In genomic region chr6:27604986-27605385, GRCh38 we compare ENCODE assay signal across 9 cellular contexts.
A peak's percentile ranks its signal among the peaks of the same experiment; 100 is the strongest.
DNase-seq lines count a peak whose midpoint lies in the region; ATAC-seq, FAIRE-seq and TF ChIP-seq lines count a peak whose summit lies in the region.
"Had no signal": no experiment of that assay in that cellular context is flagged by ENCODE, and none has a peak within 500 bp of the region (broad histone marks: within the 10 kb centered on the region; RNA-seq: fewer than 3 reads in every experiment).

No MANE protein-coding gene starts in this region.

- DNase-seq in cardiac muscle cell (ENCODE audit: low read depth in 1 of 2, low spot score in 1 of 2) (peak in 1 of 2 donors; percentile 22), cardiac septum (ENCODE audit: low spot score) (no peak), fibroblast of the aortic adventitia (ENCODE audit: low read depth) (no peak), urothelium cell line (ENCODE audit: low spot score) (peak; percentile 40), caudate nucleus (lab: John Stamatoyannopoulos, UW) (no peak), body of pancreas (no peak), AG08396 (ENCODE audit: low spot score) (no peak)
- DNase-seq: DMS153 had no signal

- H3K4me3 ChIP-seq in cardiac muscle cell (peak overlapping the region; percentile 52), fibroblast of the aortic adventitia (ENCODE audit: low read depth, low read length) (peak overlapping the region; percentile 54), body of pancreas (no peak overlapping the region)

- peaks cover 28% of the 10 kb centered on the region for H3K27me3 ChIP-seq in cardiac muscle cell
- peaks cover 0 to 23% of the 10 kb centered on the region in 2 donors for H3K27me3 ChIP-seq in body of pancreas

- peak; percentile 15; the same call in 2 of the 3 replicates for ATAC-seq in SK-N-SH treated with all-trans-retinoic acid at 6 μM for 48 hours
- ATAC-seq in body of pancreas = no peak

- H3K9me3 ChIP-seq in cardiac muscle cell (ENCODE audit: low read depth) (no peaks in the 10 kb centered on the region), body of pancreas (peaks cover 0 to 4% (median 0%) of the 10 kb centered on the region in 3 donors)

- H3K4me1 ChIP-seq in cardiac muscle cell (ENCODE audit: low read depth) (no peaks in the 10 kb centered on the region), body of pancreas (peaks cover 4% of the 10 kb centered on the region)

- H3K36me3 ChIP-seq in cardiac muscle cell = no peaks in the 10 kb centered on the region
- no peaks in the 10 kb centered on the region for H3K36me3 ChIP-seq in body of pancreas (replicated peaks in 1 of 2; ENCODE audit: insufficient read depth in 1 of 2, low read depth in 2 of 2)

- intact Hi-C loops in cardiac septum (cut with DNase I) = no loop called here
- intact Hi-C loops in body of pancreas (cut with DNase I) = no loop called here

- no peak for TF ChIP-seq POLR2A in body of pancreas (IDR thresholded peaks at IDR 0.05)

- WGBS in body of pancreas, 2 donors = 3 to 5% methylated on average over 13 of the region's 13 CpGs

- TF ChIP-seq CTCF in cardiac muscle cell (IDR thresholded peaks at IDR 0.05; ENCODE audit: low read depth, low read length) (no peak), fibroblast of the aortic adventitia (IDR thresholded peaks at IDR 0.05; ENCODE audit: insufficient read depth, low read length) (no peak), body of pancreas (IDR thresholded peaks at IDR 0.05) (no peak)

- H3K27ac ChIP-seq in cardiac muscle cell (no peak overlapping the region), caudate nucleus (ENCODE audit: low read depth, low read length) (no peak overlapping the region), body of pancreas (no peak overlapping the region)

- no peak for FAIRE-seq in urothelium cell line (lab: Jason Lieb, UNC)

TF ChIP-seq in SK-N-SH treated with all-trans-retinoic acid at 6 μM for 48 hours, 23 proteins besides CTCF, POLR2A, EP300 and RAD21:
- TF ChIP-seq CREB5 (CRISPR knock-in tag; IDR thresholded peaks at IDR 0.05; ENCODE audit: low read depth) (no peak), ZNF8 (CRISPR knock-in tag; IDR thresholded peaks at IDR 0.05) (no peak), ZNF565 (CRISPR knock-in tag; conservative IDR thresholded peaks at IDR 0.05; ENCODE audit: low read depth) (no peak), ZNF70 (CRISPR knock-in tag; IDR thresholded peaks at IDR 0.05) (no peak), TOX (CRISPR knock-in tag; IDR thresholded peaks at IDR 0.05; ENCODE audit: borderline replicate concordance) (no peak), CSRNP3 (CRISPR knock-in tag; IDR thresholded peaks at IDR 0.05) (no peak), ZFP3 (CRISPR knock-in tag; IDR thresholded peaks at IDR 0.05) (no peak), POU6F1 (CRISPR knock-in tag; IDR thresholded peaks at IDR 0.05; ENCODE audit: borderline replicate concordance, low read depth) (no peak), ISL1 (CRISPR knock-in tag; IDR thresholded peaks at IDR 0.05) (no peak), TSHZ2 (CRISPR knock-in tag; IDR thresholded peaks at IDR 0.05) (no peak), RARB (CRISPR knock-in tag; IDR thresholded peaks at IDR 0.05) (no peak), GLIS3 (CRISPR knock-in tag; IDR thresholded peaks at IDR 0.05) (no peak), CSDC2 (CRISPR knock-in tag; IDR thresholded peaks at IDR 0.05) (no peak), PPARA (CRISPR knock-in tag; IDR thresholded peaks at IDR 0.05; ENCODE audit: borderline replicate concordance) (no peak), OSR1 (CRISPR knock-in tag; IDR thresholded peaks at IDR 0.05) (no peak), ESRRG (CRISPR knock-in tag; IDR thresholded peaks at IDR 0.05) (no peak), ZFP30 (CRISPR knock-in tag; IDR thresholded peaks at IDR 0.05) (no peak)

Comparison
In these comparisons a context has a peak if more than half of its experiments do, and no peak if none do; other contexts are left out.
1. H3K4me3 ChIP-seq: peak in cardiac muscle cell (single experiment) and fibroblast of the aortic adventitia (single experiment); none in body of pancreas (0 of 2).